Comparison of ENCODE assay signal across 8 cellular contexts in genomic region chr9:3746296-3747275, GRCh38.
A peak's percentile ranks its signal among the peaks of the same experiment; 100 is the strongest.
DNase-seq lines count a peak whose midpoint lies in the region; ATAC-seq and TF ChIP-seq lines count a peak whose summit lies in the region.

No MANE protein-coding gene starts in this region.

- no peak overlapping the region for H3K4me3 ChIP-seq in suprapubic skin

- no peak for TF ChIP-seq EP300 in suprapubic skin (IDR thresholded peaks at IDR 0.05)

- TF ChIP-seq CTCF in natural killer cell (IDR thresholded peaks at IDR 0.05): no peak
- no peak for TF ChIP-seq CTCF in suprapubic skin (IDR thresholded peaks at IDR 0.05)

- no peaks in the 10 kb centered on the region for H3K9me3 Mint-ChIP-seq in natural killer cell treated with Interleukin-12 subunit alpha and Interleukin-12 subunit beta and Interleukin-15 and Interleukin-18, amount 100 ng/mL, for 72 hours
- H3K9me3 Mint-ChIP-seq in natural killer cell: no peaks in the 10 kb centered on the region

- H3K9me3 ChIP-seq in suprapubic skin: no peaks in the 10 kb centered on the region

- peaks cover 8% of the 10 kb centered on the region for H3K36me3 Mint-ChIP-seq in natural killer cell treated with Interleukin-12 subunit alpha and Interleukin-12 subunit beta and Interleukin-15 and Interleukin-18, amount 100 ng/mL, for 72 hours
- H3K36me3 Mint-ChIP-seq in natural killer cell: no peaks in the 10 kb centered on the region

- no peak for DNase-seq in natural killer cell treated with Interleukin-12 subunit alpha and Interleukin-12 subunit beta and Interleukin-15 and Interleukin-18, amount 100 ng/mL, for 72 hours (ENCODE audit: low spot score)
- no peak for DNase-seq in natural killer cell
- DNase-seq in SW480 (ENCODE audit: low spot score): peak; percentile 60
- peak; percentile 65 for DNase-seq in foreskin melanocyte
- DNase-seq in suprapubic skin (ENCODE audit: low spot score in 2 of 2): no peak
- DNase-seq in NCI-H1417 (lab: John Stamatoyannopoulos, UW): no peak

- intact Hi-C loops in natural killer cell (cut with micrococcal nuclease): no loop called here

- peaks cover 38 to 39% of the 10 kb centered on the region in 2 donors for H3K4me1 Mint-ChIP-seq in natural killer cell treated with Interleukin-12 subunit alpha and Interleukin-12 subunit beta and Interleukin-15 and Interleukin-18, amount 100 ng/mL, for 72 hours (ENCODE audit: low read depth in 2 of 2)
- peaks cover 14 to 17% of the 10 kb centered on the region in 2 donors for H3K4me1 Mint-ChIP-seq in natural killer cell

- H3K4me3 Mint-ChIP-seq in natural killer cell treated with Interleukin-12 subunit alpha and Interleukin-12 subunit beta and Interleukin-15 and Interleukin-18, amount 100 ng/mL, for 72 hours: peak overlapping the region; percentile 71
- no peak overlapping the region for H3K4me3 Mint-ChIP-seq in natural killer cell

- H3K27ac Mint-ChIP-seq in natural killer cell treated with Interleukin-12 subunit alpha and Interleukin-12 subunit beta and Interleukin-15 and Interleukin-18, amount 100 ng/mL, for 72 hours: peak overlapping the region; percentile 87 to 94
- no peak overlapping the region for H3K27ac Mint-ChIP-seq in natural killer cell

- H3K4me1 ChIP-seq in suprapubic skin: peaks cover 19% of the 10 kb centered on the region

- peak overlapping the region; percentile 4 for H3K27ac ChIP-seq in suprapubic skin

- no peak for TF ChIP-seq POLR2A in suprapubic skin (IDR thresholded peaks at IDR 0.05)

- peak; percentile 78 to 84 for ATAC-seq in natural killer cell treated with Interleukin-12 subunit alpha and Interleukin-12 subunit beta and Interleukin-15 and Interleukin-18, amount 100 ng/mL, for 72 hours
- ATAC-seq in natural killer cell: no peak
- no peak for ATAC-seq in HG03139 (IDR thresholded peaks at IDR 0.05; ENCODE audit: unreplicated experiment)
- no peak for ATAC-seq in GM19035 (IDR thresholded peaks at IDR 0.05; ENCODE audit: unreplicated experiment)

- WGBS in suprapubic skin: 7% methylated on average over 1 of the region's 1 CpG

- H3K36me3 ChIP-seq in suprapubic skin: no peaks in the 10 kb centered on the region

- H3K27me3 Mint-ChIP-seq in natural killer cell treated with Interleukin-12 subunit alpha and Interleukin-12 subunit beta and Interleukin-15 and Interleukin-18, amount 100 ng/mL, for 72 hours: peaks cover 7 to 21% of the 10 kb centered on the region in 2 donors
- H3K27me3 Mint-ChIP-seq in natural killer cell (ENCODE audit: low read depth in 2 of 2): peaks cover 11 to 19% of the 10 kb centered on the region in 2 donors

- H3K27me3 ChIP-seq in suprapubic skin: no peaks in the 10 kb centered on the region

Comparison
In these comparisons a context has a peak if more than half of its experiments do, and no peak if none do; other contexts are left out.
1. ATAC-seq: peak in natural killer cell treated with Interleukin-12 subunit alpha and Interleukin-12 subunit beta and Interleukin-15 and Interleukin-18, amount 100 ng/mL, for 72 hours (2 of 2); none in natural killer cell (0 of 3), HG03139 (single experiment) and GM19035 (single experiment).
2. H3K27ac Mint-ChIP-seq: peak in natural killer cell treated with Interleukin-12 subunit alpha and Interleukin-12 subunit beta and Interleukin-15 and Interleukin-18, amount 100 ng/mL, for 72 hours (2 of 2); none in natural killer cell (0 of 2).
3. DNase-seq: peak in SW480 (single experiment) and foreskin melanocyte (single experiment); none in natural killer cell treated with Interleukin-12 subunit alpha and Interleukin-12 subunit beta and Interleukin-15 and Interleukin-18, amount 100 ng/mL, for 72 hours (single experiment), natural killer cell (single experiment), suprapubic skin (0 of 2) and NCI-H1417 (0 of 3).